In genomic region chr3:130905551-130905950, GRCh38 we compare ENCODE assay signal across 9 cellular contexts. TPM values are rescaled to one million over a fixed set of nuclear protein-coding genes. Genes with fewer than 3 reads are reported as not detected.
DNase-seq lines count a peak whose midpoint lies in the region; ATAC-seq and TF ChIP-seq lines count a peak whose summit lies in the region.
"Had no signal": no experiment of that assay in that cellular context is flagged by ENCODE, and none has a peak within 500 bp of the region (broad histone marks: within the 10 kb centered on the region; RNA-seq: fewer than 3 reads in every experiment).

No MANE protein-coding gene starts in this region.

- TF ChIP-seq CTCF in Calu3 (IDR thresholded peaks at IDR 0.05; ENCODE audit: unreplicated experiment) (no peak), VCaP (conservative IDR thresholded peaks at IDR 0.05) (no peak), GM20000 (IDR thresholded peaks at IDR 0.05; ENCODE audit: extremely low read depth, missing control alignments) (no peak)

- intact Hi-C loops in Calu3 (cut with micrococcal nuclease; ENCODE audit: unreplicated experiment) = no loop called here
- intact Hi-C loops in left colon (cut with DNase I, micrococcal nuclease) = no loop called here

- H3K9me3 Mint-ChIP-seq in Calu3 (ENCODE audit: low read depth, unreplicated experiment) = no peaks in the 10 kb centered on the region
- H3K9me3 Mint-ChIP-seq: naive thymus-derived CD4-positive, alpha-beta T cell had no signal

- no peaks in the 10 kb centered on the region for H3K27me3 Mint-ChIP-seq in Calu3 (ENCODE audit: unreplicated experiment)
- H3K27me3 Mint-ChIP-seq: naive thymus-derived CD4-positive, alpha-beta T cell had no signal

- H3K4me1 Mint-ChIP-seq in Calu3 (ENCODE audit: low read depth, unreplicated experiment) = peaks cover 55% of the 10 kb centered on the region

- H3K4me3 Mint-ChIP-seq in Calu3 (ENCODE audit: low read depth, unreplicated experiment) = no peak overlapping the region

- no TSS peak for BruUV-seq in Calu3 (replicated peaks; lab: Mats Ljungman, UMichigan)

- H3K36me3 Mint-ChIP-seq in Calu3 (ENCODE audit: insufficient read depth, unreplicated experiment) = peaks cover 6% of the 10 kb centered on the region

- ATAC-seq in GM21786 (IDR thresholded peaks at IDR 0.05; ENCODE audit: unreplicated experiment) = peak; percentile 9
- peak; percentile 93 for ATAC-seq in left colon
- ATAC-seq in GM19351 (IDR thresholded peaks at IDR 0.05; ENCODE audit: unreplicated experiment) = no peak
- ATAC-seq: naive thymus-derived CD4-positive, alpha-beta T cell had no signal

- CTCF ChIA-PET in Calu3 (lab: Charles Lee) = interaction anchor here (1.1 kb wide), 1 partner anchor 150 kb away, joined by 3 read pairs; no protein-coding TSS in a partner anchor

- DNase-seq in Calu3 (no peak), left colon (no peak), KG1 (lab: John Stamatoyannopoulos, UW) (no peak), GM20000 (ENCODE audit: low spot score) (no peak), NCI-H345 treated with DMSO at 0.1 percent for 48 hours (lab: John Stamatoyannopoulos, UW; ENCODE audit: unreplicated experiment) (no peak)
- DNase-seq: naive thymus-derived CD4-positive, alpha-beta T cell had no signal

- H3K27ac ChIP-seq in VCaP = peak overlapping the region; percentile 76

- H3K27ac Mint-ChIP-seq in Calu3 (ENCODE audit: unreplicated experiment) = peak overlapping the region; percentile 17

RNA-seq across cellular contexts. Expression of gene ATP2C1, which starts 11.7 kb away (rescaled TPM):
- total RNA-seq in Calu3 (2022) (267 and 361 TPM in 2 replicates), left colon (10 to 100 TPM; 62.8 to 65.7 TPM)
